ENCODE assay signal across 8 cellular contexts in genomic region chr17:68054296-68054900, GRCh38. TPM values are rescaled to one million over a fixed set of nuclear protein-coding genes. Genes with fewer than 3 reads are reported as not detected.
DNase-seq lines count a peak whose midpoint lies in the region; ATAC-seq and TF ChIP-seq lines count a peak whose summit lies in the region.
"Had no signal": no experiment of that assay in that cellular context is flagged by ENCODE, and none has a peak within 500 bp of the region (broad histone marks: within the 10 kb centered on the region; RNA-seq: fewer than 3 reads in every experiment).

No MANE protein-coding gene starts in this region.

- peaks cover 16% of the 10 kb centered on the region for H3K4me1 Mint-ChIP-seq in activated naive CD4-positive, alpha-beta T cell treated with anti-CD3 and anti-CD28 coated beads, Interleukin-2, amount 10 ng/mL, durations not matched to agents 7 days and 5 days

- peaks cover 2% of the 10 kb centered on the region for H3K36me3 Mint-ChIP-seq in activated naive CD4-positive, alpha-beta T cell treated with anti-CD3 and anti-CD28 coated beads, Interleukin-2, amount 10 ng/mL, durations not matched to agents 7 days and 5 days

- H3K9me3 Mint-ChIP-seq in activated naive CD4-positive, alpha-beta T cell treated with anti-CD3 and anti-CD28 coated beads, Interleukin-2, amount 10 ng/mL, durations not matched to agents 7 days and 5 days, result no peaks in the 10 kb centered on the region

- CTCF ChIA-PET in activated naive CD4-positive, alpha-beta T cell treated with anti-CD3 and anti-CD28 coated beads, Interleukin-2, amount 10 ng/mL, durations not matched to agents 7 days and 5 days (lab: Charles Lee), result no interaction called here

- ATAC-seq in left colon (peak; percentile 8), GM21423 (IDR thresholded peaks at IDR 0.05; ENCODE audit: unreplicated experiment) (no peak)

- TF ChIP-seq CTCF in astrocyte of the spinal cord (IDR thresholded peaks at IDR 0.05; ENCODE audit: low read depth, low read length), result no peak

- intact Hi-C loops in left colon (cut with DNase I, micrococcal nuclease), result no loop called here

- no peak overlapping the region for H3K4me3 ChIP-seq in astrocyte of the spinal cord (ENCODE audit: low read depth, low read length)

- H3K4me3 Mint-ChIP-seq in activated naive CD4-positive, alpha-beta T cell treated with anti-CD3 and anti-CD28 coated beads, Interleukin-2, amount 10 ng/mL, durations not matched to agents 7 days and 5 days, result no peak overlapping the region

- no peak overlapping the region for H3K27ac Mint-ChIP-seq in activated naive CD4-positive, alpha-beta T cell treated with anti-CD3 and anti-CD28 coated beads, Interleukin-2, amount 10 ng/mL, durations not matched to agents 7 days and 5 days

- in situ Hi-C loops in astrocyte of the spinal cord (cut with HindIII; ENCODE audit: low sequenced_read_pairs), result no loop called here

- H3K27me3 Mint-ChIP-seq in activated naive CD4-positive, alpha-beta T cell treated with anti-CD3 and anti-CD28 coated beads, Interleukin-2, amount 10 ng/mL, durations not matched to agents 7 days and 5 days, result peaks cover 23% of the 10 kb centered on the region

- peak; percentile 69 for DNase-seq in M059J (ENCODE audit: low read depth)
- peak; percentile 70 for DNase-seq in astrocyte of the spinal cord (ENCODE audit: low read depth, low spot score)
- no peak for DNase-seq in left colon
- DNase-seq in superior temporal gyrus (ENCODE audit: extremely low spot score), result peak; percentile 35
- DNase-seq in activated CD4-positive, alpha-beta T cell treated with anti-CD3 and anti-CD28 coated beads, Interleukin-2, amount 50 U/mL, for 1 hour, result no peak
- DNase-seq in activated naive CD4-positive, alpha-beta T cell treated with anti-CD3 and anti-CD28 coated beads, Interleukin-2, amount 10 ng/mL, durations not matched to agents 7 days and 5 days, result no peak
- DNase-seq: NCI-H1694 treated with DMSO at 0.1 percent for 48 hours had no signal

RNA-seq across cellular contexts. Expression of gene KPNA2, which starts 18.9 kb away (rescaled TPM):
- 188 and 239 TPM in 2 replicates for total RNA-seq in M059J (2014; rRNA removed; shearing (Covaris generic))
- total RNA-seq in left colon, result 10 to 100 TPM; 23.6 to 41.9 TPM

RNA-seq across cellular contexts. Expression of gene C17orf58, which starts 58.1 kb away (rescaled TPM):
- total RNA-seq in M059J (2014; rRNA removed; shearing (Covaris generic)), result 22.6 and 30.3 TPM in 2 replicates
- total RNA-seq in left colon, result 10 to 100 TPM in 1 of 2 donors, 1 to 10 TPM in 1; 9.8 to 10.6 TPM

Comparison
In these comparisons a context has a peak if more than half of its experiments do, and no peak if none do; other contexts are left out.
1. DNase-seq: peak in M059J (single experiment), astrocyte of the spinal cord (single experiment) and superior temporal gyrus (single experiment); none in left colon (0 of 2), activated CD4-positive, alpha-beta T cell treated with anti-CD3 and anti-CD28 coated beads, Interleukin-2, amount 50 U/mL, for 1 hour (single experiment) and activated naive CD4-positive, alpha-beta T cell treated with anti-CD3 and anti-CD28 coated beads, Interleukin-2, amount 10 ng/mL, durations not matched to agents 7 days and 5 days (single experiment).